ENCODE assay signal across 34 cellular contexts in genomic region chr1:40120128-40120527, GRCh38.
"Had no signal": no experiment of that assay in that cellular context is flagged by ENCODE, and none has a peak within 500 bp of the region (broad histone marks: within the 10 kb centered on the region; RNA-seq: fewer than 3 reads in every experiment).

No MANE protein-coding gene starts in this region.

- DNase-seq: Karpas-422, Kasumi-1, MG63, MM.1S, MV-4-11, NCI-H1048, NCI-H1092, NCI-H1092 treated with DMSO at 0.1 percent for 48 hours, NCI-H1105, NCI-H1105 treated with DMSO at 0.1 percent for 48 hours, NCI-H1417, NCI-H1417 treated with DMSO at 0.1 percent for 48 hours, NCI-H1436, NCI-H1436 treated with DMSO at 0.1 percent for 48 hours, NCI-H146, NCI-H1694, NCI-H1694 treated with DMSO at 0.1 percent for 48 hours, NCI-H187, NCI-H187 treated with DMSO at 0.1 percent for 48 hours, NCI-H1930, NCI-H2029, NCI-H2029 treated with DMSO at 0.1 percent for 48 hours, NCI-H2081, NCI-H2081 treated with DMSO at 0.1 percent for 48 hours, NCI-H2107, NCI-H2171, NCI-H2171 treated with DMSO at 0.1 percent for 48 hours, NCI-H2227 treated with DMSO at 0.1 percent for 48 hours, NCI-H226, NCI-H345, NCI-H446, NCI-H446 treated with DMSO at 0.1 percent for 48 hours, NCI-H510A, NCI-H510A treated with DMSO at 0.1 percent for 48 hours had no signal

- H3K36me3 ChIP-seq: MG63 had no signal

- H3K9me3 ChIP-seq: MG63 had no signal

- H3K4me3 ChIP-seq: MG63 had no signal
